ENCODE assay signal across 9 cellular contexts in genomic region chr17:79497949-79498348, GRCh38.
"Had no signal": no experiment of that assay in that cellular context is flagged by ENCODE, and none has a peak within 500 bp of the region (broad histone marks: within the 10 kb centered on the region; RNA-seq: fewer than 3 reads in every experiment).

No MANE protein-coding gene starts in this region.

- ATAC-seq: HCT116, HepG2, K562 had no signal

- H3K4me1 ChIP-seq: HAP-1 had no signal

- H3K9ac ChIP-seq: GM23248 had no signal

- H2AFZ ChIP-seq: GM23248 had no signal

- H3K27ac Mint-ChIP-seq: HFFc6 had no signal

- H3K4me3 ChIP-seq: GM23248, HAP-1, K562 had no signal

- H3K36me3 ChIP-seq: HAP-1 had no signal

- DNase-seq: GM23248, GOT3, H7, HFFc6 had no signal

- H3K9me3 ChIP-seq: HAP-1 had no signal

- H3K4me3 Mint-ChIP-seq: HFFc6 had no signal

- H3K27ac ChIP-seq: GM23248, HL-60 had no signal
